Comparison of ENCODE assay signal across 1 cellular context in genomic region chr5:118987988-118988945, GRCh38.
TF ChIP-seq lines count a peak whose summit lies in the region.

DTWD2 (minus strand) TSS chr5:118988547; CDS start chr5:118988511, 36 bp downstream.

TF ChIP-seq in HepG2, 621 proteins besides CTCF, POLR2A, EP300 and RAD21 (continued from another document and continues in another):
- TF ChIP-seq ZNF142 (CRISPR knock-in tag; IDR thresholded peaks at IDR 0.05) (peak; percentile 65), ZNF24 (IDR thresholded peaks at IDR 0.05) (no peak; the same call in 1 of the 2 replicates), MAF1 (CRISPR knock-in tag; IDR thresholded peaks at IDR 0.05; ENCODE audit: borderline replicate concordance) (no peak), CERS6 (CRISPR knock-in tag; IDR thresholded peaks at IDR 0.05) (no peak), STAG1 (CRISPR knock-in tag; IDR thresholded peaks at IDR 0.05) (peak; percentile 92), ZKSCAN5 (CRISPR knock-in tag; IDR thresholded peaks at IDR 0.05) (no peak), ZMAT3 (CRISPR knock-in tag; conservative IDR thresholded peaks at IDR 0.05) (no peak; the same call in 1 of the 2 replicates), ZNF296 (CRISPR knock-in tag; conservative IDR thresholded peaks at IDR 0.05) (no peak), HNRNPK (IDR thresholded peaks at IDR 0.05; ENCODE audit: low read depth, low read length, poor library complexity, severe bottlenecking) (peak; percentile 55), ZFP36 (IDR thresholded peaks at IDR 0.05; ENCODE audit: borderline replicate concordance, low read depth, low read length, partially characterized antibody) (no peak), CBX5 (CRISPR knock-in tag; IDR thresholded peaks at IDR 0.05; ENCODE audit: borderline replicate concordance) (0 out of 2 replicates have a peak, but pooled peaks have one; percentile 38), SOX6 (IDR thresholded peaks at IDR 0.05) (no peak), SOX6 (CRISPR knock-in tag; IDR thresholded peaks at IDR 0.05) (peak; percentile 60; the same call in 1 of the 2 replicates), PAF1 (CRISPR knock-in tag; IDR thresholded peaks at IDR 0.05) (no peak), BHLHE40 (IDR thresholded peaks at IDR 0.05; ENCODE audit: low read length) (no peak; the same call in 1 of the 2 replicates), POLR2AphosphoS2 (IDR thresholded peaks at IDR 0.05; ENCODE audit: low read depth, low read length) (0 out of 2 replicates have a peak, but pooled peaks have one; percentile 39), ZBTB8A (CRISPR knock-in tag; IDR thresholded peaks at IDR 0.05; ENCODE audit: borderline replicate concordance, low read depth) (no peak), HHEX (CRISPR knock-in tag; IDR thresholded peaks at IDR 0.05) (no peak), ZNF17 (CRISPR knock-in tag; IDR thresholded peaks at IDR 0.05) (no peak), ZNF768 (CRISPR knock-in tag; IDR thresholded peaks at IDR 0.05) (peak; percentile 79), EED (CRISPR knock-in tag; IDR thresholded peaks at IDR 0.05) (peak; percentile 75; the same call in 1 of the 2 replicates), ZMYM3 (CRISPR knock-in tag; IDR thresholded peaks at IDR 0.05) (peak; percentile 20; the same call in 1 of the 2 replicates), DNMT3B (CRISPR knock-in tag; conservative IDR thresholded peaks at IDR 0.05) (no peak), ZNF564 (CRISPR knock-in tag; IDR thresholded peaks at IDR 0.05) (peak; percentile 75), TAF15 (IDR thresholded peaks at IDR 0.05; ENCODE audit: low read depth, low read length, poor library complexity, severe bottlenecking) (no peak), HOMEZ (CRISPR knock-in tag; IDR thresholded peaks at IDR 0.05; ENCODE audit: low read depth) (peak; percentile 66; the same call in 1 of the 2 replicates), ZNF30 (CRISPR knock-in tag; IDR thresholded peaks at IDR 0.05) (no peak; the same call in 1 of the 2 replicates), PHF5A (CRISPR knock-in tag; IDR thresholded peaks at IDR 0.05; ENCODE audit: low read depth, unreplicated experiment) (peak; percentile 77)
- TF ChIP-seq, protein P1, sequence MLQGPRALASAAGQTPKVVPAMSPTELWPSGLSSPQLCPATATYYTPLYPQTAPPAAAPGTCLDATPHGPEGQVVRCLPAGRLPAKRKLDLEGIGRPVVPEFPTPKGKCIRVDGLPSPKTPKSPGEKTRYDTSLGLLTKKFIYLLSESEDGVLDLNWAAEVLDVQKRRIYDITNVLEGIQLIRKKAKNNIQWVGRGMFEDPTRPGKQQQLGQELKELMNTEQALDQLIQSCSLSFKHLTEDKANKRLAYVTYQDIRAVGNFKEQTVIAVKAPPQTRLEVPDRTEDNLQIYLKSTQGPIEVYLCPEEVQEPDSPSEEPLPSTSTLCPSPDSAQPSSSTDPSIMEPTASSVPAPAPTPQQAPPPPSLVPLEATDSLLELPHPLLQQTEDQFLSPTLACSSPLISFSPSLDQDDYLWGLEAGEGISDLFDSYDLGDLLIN (CRISPR knock-in tag; IDR thresholded peaks at IDR 0.05; ENCODE audit: borderline replicate concordance), result no peak
- TF ChIP-seq, protein P2, sequence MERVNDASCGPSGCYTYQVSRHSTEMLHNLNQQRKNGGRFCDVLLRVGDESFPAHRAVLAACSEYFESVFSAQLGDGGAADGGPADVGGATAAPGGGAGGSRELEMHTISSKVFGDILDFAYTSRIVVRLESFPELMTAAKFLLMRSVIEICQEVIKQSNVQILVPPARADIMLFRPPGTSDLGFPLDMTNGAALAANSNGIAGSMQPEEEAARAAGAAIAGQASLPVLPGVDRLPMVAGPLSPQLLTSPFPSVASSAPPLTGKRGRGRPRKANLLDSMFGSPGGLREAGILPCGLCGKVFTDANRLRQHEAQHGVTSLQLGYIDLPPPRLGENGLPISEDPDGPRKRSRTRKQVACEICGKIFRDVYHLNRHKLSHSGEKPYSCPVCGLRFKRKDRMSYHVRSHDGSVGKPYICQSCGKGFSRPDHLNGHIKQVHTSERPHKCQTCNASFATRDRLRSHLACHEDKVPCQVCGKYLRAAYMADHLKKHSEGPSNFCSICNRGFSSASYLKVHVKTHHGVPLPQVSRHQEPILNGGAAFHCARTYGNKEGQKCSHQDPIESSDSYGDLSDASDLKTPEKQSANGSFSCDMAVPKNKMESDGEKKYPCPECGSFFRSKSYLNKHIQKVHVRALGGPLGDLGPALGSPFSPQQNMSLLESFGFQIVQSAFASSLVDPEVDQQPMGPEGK (CRISPR knock-in tag; IDR thresholded peaks at IDR 0.05), result peak; percentile 11; the same call in 1 of the 2 replicates
- TF ChIP-seq, protein P3, sequence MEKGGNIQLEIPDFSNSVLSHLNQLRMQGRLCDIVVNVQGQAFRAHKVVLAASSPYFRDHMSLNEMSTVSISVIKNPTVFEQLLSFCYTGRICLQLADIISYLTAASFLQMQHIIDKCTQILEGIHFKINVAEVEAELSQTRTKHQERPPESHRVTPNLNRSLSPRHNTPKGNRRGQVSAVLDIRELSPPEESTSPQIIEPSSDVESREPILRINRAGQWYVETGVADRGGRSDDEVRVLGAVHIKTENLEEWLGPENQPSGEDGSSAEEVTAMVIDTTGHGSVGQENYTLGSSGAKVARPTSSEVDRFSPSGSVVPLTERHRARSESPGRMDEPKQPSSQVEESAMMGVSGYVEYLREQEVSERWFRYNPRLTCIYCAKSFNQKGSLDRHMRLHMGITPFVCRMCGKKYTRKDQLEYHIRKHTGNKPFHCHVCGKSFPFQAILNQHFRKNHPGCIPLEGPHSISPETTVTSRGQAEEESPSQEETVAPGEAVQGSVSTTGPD (CRISPR knock-in tag; IDR thresholded peaks at IDR 0.05), result no peak
- TF ChIP-seq, protein P4, sequence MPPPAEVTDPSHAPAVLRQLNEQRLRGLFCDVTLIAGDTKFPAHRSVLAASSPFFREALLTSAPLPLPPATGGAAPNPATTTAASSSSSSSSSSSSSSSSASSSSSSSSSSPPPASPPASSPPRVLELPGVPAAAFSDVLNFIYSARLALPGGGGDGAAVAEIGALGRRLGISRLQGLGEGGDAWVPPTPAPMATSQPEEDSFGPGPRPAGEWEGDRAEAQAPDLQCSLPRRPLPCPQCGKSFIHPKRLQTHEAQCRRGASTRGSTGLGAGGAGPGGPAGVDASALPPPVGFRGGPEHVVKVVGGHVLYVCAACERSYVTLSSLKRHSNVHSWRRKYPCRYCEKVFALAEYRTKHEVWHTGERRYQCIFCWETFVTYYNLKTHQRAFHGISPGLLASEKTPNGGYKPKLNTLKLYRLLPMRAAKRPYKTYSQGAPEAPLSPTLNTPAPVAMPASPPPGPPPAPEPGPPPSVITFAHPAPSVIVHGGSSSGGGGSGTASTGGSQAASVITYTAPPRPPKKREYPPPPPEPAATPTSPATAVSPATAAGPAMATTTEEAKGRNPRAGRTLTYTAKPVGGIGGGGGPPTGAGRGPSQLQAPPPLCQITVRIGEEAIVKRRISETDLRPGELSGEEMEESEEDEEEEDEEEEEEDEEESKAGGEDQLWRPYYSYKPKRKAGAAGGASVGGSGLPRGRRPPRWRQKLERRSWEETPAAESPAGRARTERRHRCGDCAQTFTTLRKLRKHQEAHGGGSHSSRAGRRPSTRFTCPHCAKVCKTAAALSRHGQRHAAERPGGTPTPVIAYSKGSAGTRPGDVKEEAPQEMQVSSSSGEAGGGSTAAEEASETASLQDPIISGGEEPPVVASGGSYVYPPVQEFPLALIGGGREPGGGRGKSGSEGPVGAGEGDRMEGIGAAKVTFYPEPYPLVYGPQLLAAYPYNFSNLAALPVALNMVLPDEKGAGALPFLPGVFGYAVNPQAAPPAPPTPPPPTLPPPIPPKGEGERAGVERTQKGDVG (CRISPR knock-in tag; IDR thresholded peaks at IDR 0.05; ENCODE audit: borderline replicate concordance), result no peak
- TF ChIP-seq, protein P5, sequence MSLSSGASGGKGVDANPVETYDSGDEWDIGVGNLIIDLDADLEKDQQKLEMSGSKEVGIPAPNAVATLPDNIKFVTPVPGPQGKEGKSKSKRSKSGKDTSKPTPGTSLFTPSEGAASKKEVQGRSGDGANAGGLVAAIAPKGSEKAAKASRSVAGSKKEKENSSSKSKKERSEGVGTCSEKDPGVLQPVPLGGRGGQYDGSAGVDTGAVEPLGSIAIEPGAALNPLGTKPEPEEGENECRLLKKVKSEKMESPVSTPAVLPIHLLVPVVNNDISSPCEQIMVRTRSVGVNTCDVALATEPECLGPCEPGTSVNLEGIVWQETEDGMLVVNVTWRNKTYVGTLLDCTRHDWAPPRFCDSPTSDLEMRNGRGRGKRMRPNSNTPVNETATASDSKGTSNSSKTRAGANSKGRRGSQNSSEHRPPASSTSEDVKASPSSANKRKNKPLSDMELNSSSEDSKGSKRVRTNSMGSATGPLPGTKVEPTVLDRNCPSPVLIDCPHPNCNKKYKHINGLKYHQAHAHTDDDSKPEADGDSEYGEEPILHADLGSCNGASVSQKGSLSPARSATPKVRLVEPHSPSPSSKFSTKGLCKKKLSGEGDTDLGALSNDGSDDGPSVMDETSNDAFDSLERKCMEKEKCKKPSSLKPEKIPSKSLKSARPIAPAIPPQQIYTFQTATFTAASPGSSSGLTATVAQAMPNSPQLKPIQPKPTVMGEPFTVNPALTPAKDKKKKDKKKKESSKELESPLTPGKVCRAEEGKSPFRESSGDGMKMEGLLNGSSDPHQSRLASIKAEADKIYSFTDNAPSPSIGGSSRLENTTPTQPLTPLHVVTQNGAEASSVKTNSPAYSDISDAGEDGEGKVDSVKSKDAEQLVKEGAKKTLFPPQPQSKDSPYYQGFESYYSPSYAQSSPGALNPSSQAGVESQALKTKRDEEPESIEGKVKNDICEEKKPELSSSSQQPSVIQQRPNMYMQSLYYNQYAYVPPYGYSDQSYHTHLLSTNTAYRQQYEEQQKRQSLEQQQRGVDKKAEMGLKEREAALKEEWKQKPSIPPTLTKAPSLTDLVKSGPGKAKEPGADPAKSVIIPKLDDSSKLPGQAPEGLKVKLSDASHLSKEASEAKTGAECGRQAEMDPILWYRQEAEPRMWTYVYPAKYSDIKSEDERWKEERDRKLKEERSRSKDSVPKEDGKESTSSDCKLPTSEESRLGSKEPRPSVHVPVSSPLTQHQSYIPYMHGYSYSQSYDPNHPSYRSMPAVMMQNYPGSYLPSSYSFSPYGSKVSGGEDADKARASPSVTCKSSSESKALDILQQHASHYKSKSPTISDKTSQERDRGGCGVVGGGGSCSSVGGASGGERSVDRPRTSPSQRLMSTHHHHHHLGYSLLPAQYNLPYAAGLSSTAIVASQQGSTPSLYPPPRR (CRISPR knock-in tag; IDR thresholded peaks at IDR 0.05; ENCODE audit: borderline replicate concordance), result no peak
